In genomic region chr6:163162007-163162873, GRCh38 we compare ENCODE assay signal across 24 cellular contexts.
A peak's percentile ranks its signal among the peaks of the same experiment; 100 is the strongest.
DNase-seq lines count a peak whose midpoint lies in the region; ATAC-seq, FAIRE-seq and TF ChIP-seq lines count a peak whose summit lies in the region.
"Had no signal": no experiment of that assay in that cellular context is flagged by ENCODE, and none has a peak within 500 bp of the region (broad histone marks: within the 10 kb centered on the region; RNA-seq: fewer than 3 reads in every experiment).

No MANE protein-coding gene starts in this region.

- 2% methylated on average over 11 of the region's 11 CpGs for WGBS in K562 (ENCODE audit: insufficient coverage, low coverage, missing lambda C conversion rate)
- no CpG with 5 or more reads among the region's 11 CpGs for WGBS in trophoblast cell (ENCODE audit: extremely low coverage, insufficient coverage, insufficient read length)
- WGBS in prostate gland = 85% methylated on average over 11 of the region's 11 CpGs

- no peak overlapping the region for H2AK5ac ChIP-seq in trophoblast cell (ENCODE audit: low read length)

- no peak overlapping the region for H3K4ac ChIP-seq in trophoblast cell (ENCODE audit: low read depth, low read length)

- no peaks in the 10 kb centered on the region for H3K4me1 Mint-ChIP-seq in Calu3 (ENCODE audit: low read depth, unreplicated experiment)
- H3K4me1 Mint-ChIP-seq: B cell, CD14-positive monocyte had no signal

- no peak for TF ChIP-seq CTCF in Calu3 (IDR thresholded peaks at IDR 0.05; ENCODE audit: unreplicated experiment)
- no peak for TF ChIP-seq CTCF in K562 (IDR thresholded peaks at IDR 0.05 in 2 of 3, conservative IDR thresholded peaks at IDR 0.05 in 1 of 3; ENCODE audit: insufficient read depth in 2 of 3, low read depth in 1 of 3, low read length in 3 of 3)
- no peak for TF ChIP-seq CTCF in parathyroid adenoma (IDR thresholded peaks at IDR 0.05)
- no peak for TF ChIP-seq CTCF in prostate gland (IDR thresholded peaks at IDR 0.05)

- H3K27me3 Mint-ChIP-seq in Calu3 (ENCODE audit: unreplicated experiment) = peaks cover 6% of the 10 kb centered on the region
- H3K27me3 Mint-ChIP-seq: B cell had no signal

- TF ChIP-seq RAD21 in K562 (CRISPR knock-in tag; conservative IDR thresholded peaks at IDR 0.05 in 1 of 2, IDR thresholded peaks at IDR 0.05 in 1 of 2) = no peak

- H3K79me1 ChIP-seq in trophoblast cell (ENCODE audit: low read length) = no peaks in the 10 kb centered on the region

- no peak overlapping the region for H3K27ac Mint-ChIP-seq in Calu3 (ENCODE audit: unreplicated experiment)
- H3K27ac Mint-ChIP-seq: B cell, CD14-positive monocyte had no signal

- no peak overlapping the region for H2AFZ ChIP-seq in K562 (ENCODE audit: low read depth, low read length)
- peak overlapping the region; percentile 29 for H2AFZ ChIP-seq in parathyroid adenoma
- H2AFZ ChIP-seq in trophoblast cell (ENCODE audit: insufficient read depth, low read length, poor library complexity) = no peak overlapping the region

- H3K18ac ChIP-seq in trophoblast cell (ENCODE audit: low read length) = no peak overlapping the region

- no peaks in the 10 kb centered on the region for H3K4me1 ChIP-seq in K562 (replicated peaks in 1 of 2; ENCODE audit: control insufficient read depth in 2 of 2, insufficient read depth in 2 of 2, low read length in 2 of 2)
- H3K4me1 ChIP-seq in parathyroid adenoma = peaks cover 12% of the 10 kb centered on the region
- H3K4me1 ChIP-seq in trophoblast cell (ENCODE audit: control insufficient read depth in 1 of 2, insufficient read depth in 2 of 2, low read length in 2 of 2) = no peaks in the 10 kb centered on the region
- H3K4me1 ChIP-seq in prostate gland (replicated peaks) = no peaks in the 10 kb centered on the region

- TF ChIP-seq EP300 in K562 (IDR thresholded peaks at IDR 0.05; ENCODE audit: low read length) = no peak

- no peaks in the 10 kb centered on the region for H3K36me3 Mint-ChIP-seq in Calu3 (ENCODE audit: insufficient read depth, unreplicated experiment)
- H3K36me3 Mint-ChIP-seq: CD14-positive monocyte had no signal

- H2BK12ac ChIP-seq in trophoblast cell (ENCODE audit: low read length) = no peak overlapping the region

- no peaks in the 10 kb centered on the region for H3K36me3 ChIP-seq in K562 (ENCODE audit: control insufficient read depth, insufficient read depth, low read length)
- H3K36me3 ChIP-seq in parathyroid adenoma (ENCODE audit: control insufficient read depth, insufficient read depth, low read length) = no peaks in the 10 kb centered on the region
- no peaks in the 10 kb centered on the region for H3K36me3 ChIP-seq in trophoblast cell (ENCODE audit: control insufficient read depth in 1 of 2, insufficient read depth in 2 of 2, low read length in 2 of 2)
- H3K36me3 ChIP-seq in prostate gland = no peaks in the 10 kb centered on the region
- H3K36me3 ChIP-seq: MG63, SJCRH30 had no signal

- H3K9ac ChIP-seq in K562 (ENCODE audit: insufficient read depth in 1 of 2, low read depth in 2 of 2, low read length in 2 of 2) = no peak overlapping the region
- H3K9ac ChIP-seq in parathyroid adenoma = no peak overlapping the region
- H3K9ac ChIP-seq in trophoblast cell (ENCODE audit: low read length) = no peak overlapping the region

- H3K79me2 ChIP-seq in K562 (ENCODE audit: control insufficient read depth, insufficient read depth, low read length) (no peaks in the 10 kb centered on the region), parathyroid adenoma (no peaks in the 10 kb centered on the region), trophoblast cell (ENCODE audit: control insufficient read depth, insufficient read depth, low read length, poor library complexity) (no peaks in the 10 kb centered on the region)

- H3K4me2 ChIP-seq in K562 (ENCODE audit: insufficient read depth, low read length) (no peak overlapping the region), parathyroid adenoma (ENCODE audit: low read length) (no peak overlapping the region), trophoblast cell (ENCODE audit: low read length) (no peak overlapping the region)

- POLR2A ChIA-PET in K562 (lab: Yijun Ruan, JAX) = interaction anchor here (0.8 kb wide), 1 partner anchor 12 kb away, joined by 3 read pairs; no protein-coding TSS in a partner anchor

- H2BK120ac ChIP-seq in trophoblast cell (ENCODE audit: insufficient read depth, low read length, poor library complexity) = no peak overlapping the region

- no peak overlapping the region for H4K8ac ChIP-seq in trophoblast cell (ENCODE audit: low read depth, low read length)

- CTCF ChIA-PET in Calu3 (lab: Charles Lee) = interaction anchor here (0.6 to 0.8 kb wide), 3 partner anchors 157 to 335 kb away, joined by 3 to 8 read pairs (median 3); no protein-coding TSS in a partner anchor
- CTCF ChIA-PET in K562 (lab: Yijun Ruan, JAX; ENCODE audit: low intra/inter-chr PET ratio) = no interaction called here

- H3K9me3 ChIP-seq in K562 (replicated peaks; ENCODE audit: control insufficient read depth, insufficient read depth, low read depth, low read length) (no peaks in the 10 kb centered on the region), parathyroid adenoma (ENCODE audit: control insufficient read depth, low read length) (no peaks in the 10 kb centered on the region), trophoblast cell (ENCODE audit: insufficient read depth, low read depth, low read length) (peaks cover 2% of the 10 kb centered on the region), prostate gland (no peaks in the 10 kb centered on the region)
- H3K9me3 ChIP-seq: MG63, SJCRH30 had no signal

- intact Hi-C loops in Calu3 (cut with micrococcal nuclease; ENCODE audit: unreplicated experiment) (loop anchor here (10.0 kb wide), 1 partner anchor 307 kb away; no protein-coding TSS in a partner anchor), K562 (cut with micrococcal nuclease) (no loop called here), prostate gland (cut with DNase I) (no loop called here)

- no peak for ATAC-seq in K562

- H3K9me1 ChIP-seq in K562 (ENCODE audit: control insufficient read depth, insufficient read depth, low read length) = no peaks in the 10 kb centered on the region

- no peak for FAIRE-seq in K562 (lab: Jason Lieb, UNC)
- FAIRE-seq: D721Med, GM19239, H54, RCC 7860 had no signal

- in situ Hi-C loops in K562 (cut with MboI) = no loop called here

- TF ChIP-seq POLR2A in K562 (conservative IDR thresholded peaks at IDR 0.05) (no peak), prostate gland (IDR thresholded peaks at IDR 0.05) (no peak)

- no peaks in the 10 kb centered on the region for H3K9me3 Mint-ChIP-seq in Calu3 (ENCODE audit: low read depth, unreplicated experiment)

- H4K12ac ChIP-seq in trophoblast cell (ENCODE audit: low read depth, low read length) = no peak overlapping the region

- H3K23ac ChIP-seq in trophoblast cell (ENCODE audit: low read length) = no peak overlapping the region

- H3K27ac ChIP-seq in K562 (ENCODE audit: extremely low read depth, low read depth, low read length) (no peak overlapping the region), layer of hippocampus (ENCODE audit: low read depth, low read length) (peak overlapping the region; percentile 79), parathyroid adenoma (no peak overlapping the region), trophoblast cell (ENCODE audit: low read depth, low read length) (no peak overlapping the region), prostate gland (no peak overlapping the region)
- H3K27ac ChIP-seq: SJCRH30 had no signal

- H3K27me3 ChIP-seq in K562 (ENCODE audit: control insufficient read depth in 2 of 2, insufficient read depth in 2 of 2, low read length in 2 of 2) (peaks cover 6 to 24% of the 10 kb centered on the region in 2 experiments; a peak in 3 of 5 replicates), layer of hippocampus (ENCODE audit: control insufficient read depth, insufficient read depth, low read length) (no peaks in the 10 kb centered on the region), parathyroid adenoma (ENCODE audit: control insufficient read depth, insufficient read depth, low read length) (no peaks in the 10 kb centered on the region), trophoblast cell (ENCODE audit: insufficient read depth, low read length) (no peaks in the 10 kb centered on the region), prostate gland (replicated peaks; ENCODE audit: insufficient read depth) (no peaks in the 10 kb centered on the region)
- H3K27me3 ChIP-seq: MG63 had no signal

- H4K20me1 ChIP-seq in K562 (replicated peaks; ENCODE audit: control insufficient read depth, insufficient read depth, low read length) = no peaks in the 10 kb centered on the region

- H3K4me3 Mint-ChIP-seq in Calu3 (ENCODE audit: low read depth, unreplicated experiment) = peak overlapping the region; percentile 40
- H3K4me3 Mint-ChIP-seq: B cell, CD14-positive monocyte had no signal

- H4K91ac ChIP-seq in trophoblast cell (ENCODE audit: low read depth, low read length) = no peak overlapping the region

- no peak for DNase-seq in Calu3
- no peak for DNase-seq in K562 (ENCODE audit: extremely low read depth in 1 of 4, low spot score in 3 of 4)
- no peak for DNase-seq in trophoblast cell
- DNase-seq in NCI-H1694 treated with DMSO at 0.1 percent for 48 hours (lab: John Stamatoyannopoulos, UW) = no peak
- no peak for DNase-seq in prostate gland (ENCODE audit: low spot score)
- DNase-seq: DMS79; MG63; NCI-H1092; NCI-H1436 treated with DMSO at 0.1 percent for 48 hours; NCI-H2081; NCI-H2171; NCI-H345; NCI-H524; NCI-H774; NK-92 treated with Interleukin-12 subunit alpha and Interleukin-12 subunit beta, amount 100 ng/mL, for 24 hours; SJCRH30 had no signal

- BruUV-seq in Calu3 (replicated peaks; lab: Mats Ljungman, UMichigan) = no TSS peak
- no TSS peak for BruUV-seq in K562 (replicated peaks; lab: Mats Ljungman, UMichigan)

- H2BK5ac ChIP-seq in trophoblast cell (ENCODE audit: low read depth, low read length, poor library complexity) = no peak overlapping the region

- no peak overlapping the region for H3K14ac ChIP-seq in trophoblast cell (ENCODE audit: low read length)

- H3K4me3 ChIP-seq in K562 (no peak overlapping the region), parathyroid adenoma (ENCODE audit: low read depth, low read length) (no peak overlapping the region), trophoblast cell (ENCODE audit: low read depth, low read length) (no peak overlapping the region), prostate gland (no peak overlapping the region)
- H3K4me3 ChIP-seq: MG63, SJCRH30 had no signal
